In genomic region chr17:32007463-32008298, GRCh38 we compare ENCODE assay signal across 7 cellular contexts. TPM values are rescaled to one million over a fixed set of nuclear protein-coding genes. Genes with fewer than 3 reads are reported as not detected.
DNase-seq lines count a peak whose midpoint lies in the region; TF ChIP-seq lines count a peak whose summit lies in the region.

No MANE protein-coding gene starts in this region.

- in situ Hi-C loops in GM13976 (cut with MboI; ENCODE audit: low sequenced_read_pairs, unreplicated experiment): loop anchor here (25.0 kb wide), 1 partner anchor 130 kb away; the partner anchor contains the start of gene RHOT1

- peak overlapping the region; percentile 85 for H3K27ac ChIP-seq in HEK293 (ENCODE audit: extremely low read depth, low read depth, low read length)

- no peaks in the 10 kb centered on the region for H3K9me3 ChIP-seq in HEK293 (ENCODE audit: control insufficient read depth, insufficient read depth, low read depth, low read length)

- H3K27me3 Mint-ChIP-seq in activated CD4-positive, alpha-beta T cell treated with anti-CD3 and anti-CD28 coated beads, Interleukin-2, amount 10 ng/mL, durations not matched to agents 7 days and 5 days: no peaks in the 10 kb centered on the region

- peaks cover 39% of the 10 kb centered on the region for H3K4me1 Mint-ChIP-seq in activated CD4-positive, alpha-beta T cell treated with anti-CD3 and anti-CD28 coated beads, Interleukin-2, amount 10 ng/mL, durations not matched to agents 7 days and 5 days

- H3K4me1 ChIP-seq in HEK293 (ENCODE audit: control insufficient read depth, insufficient read depth, low read length): no peaks in the 10 kb centered on the region

- CTCF ChIA-PET in HEK293 (lab: Yijun Ruan, JAX): interaction anchor here (0.5 to 4.0 kb wide), 16 partner anchors 9 to 543 kb away, joined by 3 to 36 read pairs (median 4); no protein-coding TSS in a partner anchor
- CTCF ChIA-PET in activated CD4-positive, alpha-beta T cell treated with anti-CD3 and anti-CD28 coated beads, Interleukin-2, amount 10 ng/mL, durations not matched to agents 7 days and 5 days (lab: Charles Lee): interaction anchor here (0.6 to 4.0 kb wide), 15 partner anchors 9 to 134 kb away, joined by 3 to 29 read pairs (median 4); partner anchors contain the start of gene RHOT1

- DNase-seq in GM13976 (ENCODE audit: low spot score) (peak; percentile 59), NCI-H1048 (lab: John Stamatoyannopoulos, UW) (peak; percentile 3), medulla oblongata (ENCODE audit: extremely low spot score) (peak; percentile 43)
- peak; percentile 51 for DNase-seq in activated CD4-positive, alpha-beta T cell treated with anti-CD3 and anti-CD28 coated beads, Interleukin-2, amount 10 ng/mL, durations not matched to agents 7 days and 5 days
- DNase-seq in effector CD8-positive, alpha-beta T cell (lab: John Stamatoyannopoulos, UW): peak; percentile 13
- peak; percentile 9 to 27 for DNase-seq in stimulated activated CD8-positive, alpha-beta memory T cell treated with anti-CD3 and anti-CD28 coated beads, Interleukin-2, amount 100 ng/mL, for 48 hours (ENCODE audit: low read depth in 2 of 2)

- POLR2A ChIA-PET in HEK293 (lab: Yijun Ruan, JAX): interaction anchor here (0.6 to 1.4 kb wide), 3 partner anchors 9 to 118 kb away, joined by 4 to 6 read pairs (median 5); no protein-coding TSS in a partner anchor
- POLR2A ChIA-PET in activated CD4-positive, alpha-beta T cell treated with anti-CD3 and anti-CD28 coated beads, Interleukin-2, amount 10 ng/mL, durations not matched to agents 7 days and 5 days (lab: Charles Lee): interaction anchor here (0.6 to 1.4 kb wide), 3 partner anchors 131 to 159 kb away, joined by 3 to 14 read pairs (median 4); no protein-coding TSS in a partner anchor

- peak overlapping the region; percentile 52 for H3K4me3 ChIP-seq in HEK293 (ENCODE audit: low read depth, low read length)

- peaks cover 21% of the 10 kb centered on the region for H3K36me3 Mint-ChIP-seq in activated CD4-positive, alpha-beta T cell treated with anti-CD3 and anti-CD28 coated beads, Interleukin-2, amount 10 ng/mL, durations not matched to agents 7 days and 5 days (ENCODE audit: low read depth)

- no peaks in the 10 kb centered on the region; a peak in 1 of 3 replicates for H3K36me3 ChIP-seq in HEK293 (ENCODE audit: control insufficient read depth in 2 of 2, insufficient read depth in 1 of 2, low read length in 2 of 2)

- H3K27ac Mint-ChIP-seq in activated CD4-positive, alpha-beta T cell treated with anti-CD3 and anti-CD28 coated beads, Interleukin-2, amount 10 ng/mL, durations not matched to agents 7 days and 5 days: peak overlapping the region; percentile 91

- no peaks in the 10 kb centered on the region for H3K9me3 Mint-ChIP-seq in activated CD4-positive, alpha-beta T cell treated with anti-CD3 and anti-CD28 coated beads, Interleukin-2, amount 10 ng/mL, durations not matched to agents 7 days and 5 days

- TF ChIP-seq CTCF in GM13976 (IDR thresholded peaks at IDR 0.05; ENCODE audit: borderline replicate concordance, control extremely low read depth, extremely low read depth, insufficient read depth, missing control alignments) (no peak), HEK293 (tag by site-specific recombination; IDR thresholded peaks at IDR 0.05) (no peak)

- peak overlapping the region; percentile 84 for H3K4me3 Mint-ChIP-seq in activated CD4-positive, alpha-beta T cell treated with anti-CD3 and anti-CD28 coated beads, Interleukin-2, amount 10 ng/mL, durations not matched to agents 7 days and 5 days

TF ChIP-seq in HEK293, 187 proteins besides CTCF, POLR2A, EP300 and RAD21 (continues in another document):
- TF ChIP-seq ZNF211 (tag by site-specific recombination; IDR thresholded peaks at IDR 0.05; ENCODE audit: low read depth) (no peak), ZNF658 (tag by site-specific recombination; IDR thresholded peaks at IDR 0.05) (no peak), ZBTB21 (tag by site-specific recombination; IDR thresholded peaks at IDR 0.05) (no peak), ZSCAN23 (tag by site-specific recombination; IDR thresholded peaks at IDR 0.05) (no peak), ZNF362 (tag by site-specific recombination; IDR thresholded peaks at IDR 0.05) (no peak), ZFP37 (tag by site-specific recombination; IDR thresholded peaks at IDR 0.05) (0 out of 2 replicates have a peak, but pooled peaks have one; percentile 49), ZNF423 (tag by site-specific recombination; IDR thresholded peaks at IDR 0.05) (no peak), ZNF529 (tag by site-specific recombination; IDR thresholded peaks at IDR 0.05; ENCODE audit: insufficient replicate concordance) (no peak), BCL11B (tag by site-specific recombination; IDR thresholded peaks at IDR 0.05; ENCODE audit: low read depth) (no peak), ZNF133 (tag by site-specific recombination; IDR thresholded peaks at IDR 0.05) (no peak), OSR2 (tag by site-specific recombination; IDR thresholded peaks at IDR 0.05) (no peak), KLF7 (tag by site-specific recombination; IDR thresholded peaks at IDR 0.05; ENCODE audit: borderline replicate concordance) (no peak), ZNF280C (tag by site-specific recombination; IDR thresholded peaks at IDR 0.05) (no peak), ZNF704 (tag by site-specific recombination; IDR thresholded peaks at IDR 0.05) (no peak), PRDM10 (tag by site-specific recombination; IDR thresholded peaks at IDR 0.05) (peak; percentile 42; the same call in 1 of the 2 replicates), ZNF791 (tag by site-specific recombination; IDR thresholded peaks at IDR 0.05) (no peak), ZNF580 (tag by site-specific recombination; IDR thresholded peaks at IDR 0.05) (no peak)

RNA-seq across cellular contexts. Expression of gene LRRC37B, which starts 0.5 kb away (rescaled TPM):
- total RNA-seq in activated CD4-positive, alpha-beta T cell treated with anti-CD3 and anti-CD28 coated beads, Interleukin-2, amount 10 ng/mL, durations not matched to agents 7 days and 5 days: 10 to 100 TPM; 33.0 to 36.3 TPM

Comparison
In these comparisons a context has a peak if more than half of its experiments do, and no peak if none do; other contexts are left out.
1. Peak in every context shown above with its lines: DNase-seq, H3K4me3 ChIP-seq and H3K27ac ChIP-seq.
2. DNase-seq: peak in every context shown above with its lines; median percentile 59 in GM13976; 51 in activated CD4-positive, alpha-beta T cell treated with anti-CD3 and anti-CD28 coated beads, Interleukin-2, amount 10 ng/mL, durations not matched to agents 7 days and 5 days; 43 in medulla oblongata; 18 in stimulated activated CD8-positive, alpha-beta memory T cell treated with anti-CD3 and anti-CD28 coated beads, Interleukin-2, amount 100 ng/mL, for 48 hours; 13 in effector CD8-positive, alpha-beta T cell; 3 in NCI-H1048.